In the genomic region with DNA sequence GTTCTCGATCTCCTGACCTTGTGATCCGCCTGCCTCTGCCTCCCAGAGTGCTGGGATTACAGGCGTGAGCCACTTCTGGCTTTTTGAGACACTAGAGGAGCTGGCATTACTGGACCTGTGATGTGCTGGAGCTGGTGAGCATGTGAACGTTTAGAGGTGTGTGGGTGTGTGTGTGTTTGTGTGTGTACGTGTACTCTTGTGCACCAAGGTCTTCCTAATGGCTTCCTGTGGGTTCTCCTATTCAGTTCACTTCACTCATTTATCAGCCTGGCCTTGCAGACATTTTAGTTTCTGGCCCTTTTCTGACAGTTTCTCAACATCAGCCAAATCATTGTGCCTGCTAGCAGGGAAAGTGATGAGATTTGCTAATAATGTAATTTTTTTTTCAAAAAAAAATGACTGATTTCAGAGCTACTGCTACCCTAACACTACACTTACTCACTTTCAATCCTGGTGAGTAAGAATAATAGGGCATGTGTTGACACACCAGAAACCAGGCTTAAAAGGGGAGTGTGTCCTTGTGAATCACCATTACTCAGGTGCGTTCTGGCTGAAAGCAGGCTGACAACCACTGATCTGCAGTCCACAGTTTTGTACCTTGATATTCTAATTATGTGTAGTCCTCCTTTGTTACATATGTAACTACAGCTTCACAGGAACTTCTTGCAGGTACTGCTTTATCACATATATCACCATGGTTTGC, we compare ENCODE assay signal across 11 cellular contexts. TPM values are rescaled to one million over a fixed set of nuclear protein-coding genes. Genes with fewer than 3 reads are reported as not detected.
DNase-seq lines count a peak whose midpoint lies in the region; ATAC-seq, FAIRE-seq and TF ChIP-seq lines count a peak whose summit lies in the region.
"Had no signal": no experiment of that assay in that cellular context is flagged by ENCODE, and none has a peak within 500 bp of the region (broad histone marks: within the 10 kb centered on the region; RNA-seq: fewer than 3 reads in every experiment).

No MANE protein-coding gene starts in this region.

- CTCF ChIA-PET in PC-9 (lab: Charles Lee) = no interaction called here

- no peaks in the 10 kb centered on the region for H3F3A ChIP-seq in PC-9 (ENCODE audit: insufficient read depth, low read depth)

- no peaks in the 10 kb centered on the region for H3K9me2 ChIP-seq in PC-9 (ENCODE audit: insufficient read depth)

- no peak overlapping the region for H3K4me3 ChIP-seq in PC-9
- no peak overlapping the region for H3K4me3 ChIP-seq in keratinocyte (ENCODE audit: control insufficient read depth in 2 of 3, extremely low read depth in 1 of 3, insufficient read depth in 2 of 3, low read depth in 1 of 3, low read length in 3 of 3)

- TF ChIP-seq CTCF in PC-9 (conservative IDR thresholded peaks at IDR 0.05) = no peak
- no peak for TF ChIP-seq CTCF in keratinocyte (optimal IDR thresholded peaks at IDR 0.05 in 1 of 3, IDR thresholded peaks at IDR 0.05 in 1 of 3, conservative IDR thresholded peaks at IDR 0.05 in 1 of 3; ENCODE audit: extremely low read depth in 1 of 3, insufficient read depth in 2 of 3, low read length in 3 of 3)
- TF ChIP-seq CTCF in nephron progenitor cell (IDR thresholded peaks at IDR 0.05) = no peak

- ATAC-seq in GM21717 (IDR thresholded peaks at IDR 0.05; ENCODE audit: unreplicated experiment) (peak; percentile 74), GM21526 (IDR thresholded peaks at IDR 0.05; ENCODE audit: low FRiP score, unreplicated experiment) (no peak), Right ventricle myocardium inferior (no peak)
- ATAC-seq: left lobe of liver had no signal

- H3K9me3 ChIP-seq in PC-9 (ENCODE audit: insufficient read depth, low read depth) (no peaks in the 10 kb centered on the region), keratinocyte (ENCODE audit: control insufficient read depth, low read depth, low read length) (no peaks in the 10 kb centered on the region)

- peak; percentile 98 for FAIRE-seq in keratinocyte (lab: Jason Lieb, UNC)

- no peaks in the 10 kb centered on the region for H3K9me1 ChIP-seq in keratinocyte (ENCODE audit: control insufficient read depth, extremely low read depth, insufficient read depth, low read length)

- BruUV-seq in PC-9 (replicated peaks; lab: Mats Ljungman, UMichigan) = no TSS peak

- no peaks in the 10 kb centered on the region for H3K27me3 ChIP-seq in PC-9 (ENCODE audit: insufficient read depth, low read depth)
- H3K27me3 ChIP-seq in keratinocyte (ENCODE audit: control insufficient read depth, extremely low read depth, insufficient read depth, low read length) = no peaks in the 10 kb centered on the region

- H3K27ac Mint-ChIP-seq in nephron progenitor cell = no peak overlapping the region

- H3K4me2 ChIP-seq in PC-9 (peak overlapping the region; percentile 34; the same call in 1 of the 2 replicates), keratinocyte (ENCODE audit: control insufficient read depth, extremely low read depth, insufficient read depth, low read depth, low read length) (peak overlapping the region; percentile 86)

- H3K79me2 ChIP-seq in PC-9 (ENCODE audit: low read depth) = no peaks in the 10 kb centered on the region
- no peaks in the 10 kb centered on the region for H3K79me2 ChIP-seq in keratinocyte (ENCODE audit: control insufficient read depth, insufficient read depth, low read length)

- peak overlapping the region; percentile 67 for H3K9ac ChIP-seq in keratinocyte (ENCODE audit: control insufficient read depth, extremely low read depth, insufficient read depth, low read length)

- H3K36me3 ChIP-seq in PC-9 (ENCODE audit: low read depth) = no peaks in the 10 kb centered on the region
- no peaks in the 10 kb centered on the region for H3K36me3 ChIP-seq in keratinocyte (ENCODE audit: control insufficient read depth in 2 of 2, extremely low read depth in 1 of 2, insufficient read depth in 2 of 2, low read length in 2 of 2)

- POLR2A ChIA-PET in PC-9 (lab: Charles Lee; ENCODE audit: unreplicated experiment) = no interaction called here

- H3K27ac ChIP-seq in PC-9 (peak overlapping the region; percentile 35; the same call in 1 of the 2 replicates), keratinocyte (ENCODE audit: control insufficient read depth, insufficient read depth, low read length) (peak overlapping the region; percentile 89)

- peak overlapping the region; percentile 67; the same call in 1 of the 2 replicates for H2AFZ ChIP-seq in PC-9
- peak overlapping the region; percentile 87 for H2AFZ ChIP-seq in keratinocyte (ENCODE audit: control insufficient read depth, low read length)

- H3K4me1 Mint-ChIP-seq in nephron progenitor cell = peaks cover 4% of the 10 kb centered on the region

- dilution Hi-C loops in keratinocyte (cut with MboI; ENCODE audit: extremely low pct_ligation_motif_present, low sequenced_read_pairs) = no loop called here

- H3K4me1 ChIP-seq in PC-9 (replicated peaks; ENCODE audit: insufficient read depth) (peaks cover 8% of the 10 kb centered on the region), keratinocyte (ENCODE audit: control insufficient read depth, extremely low read depth, insufficient read depth, low read length) (peaks cover 12% of the 10 kb centered on the region)

- peaks cover 21% of the 10 kb centered on the region for H3K36me3 Mint-ChIP-seq in nephron progenitor cell (ENCODE audit: low read depth)

- H4K20me1 ChIP-seq in PC-9 (ENCODE audit: insufficient read depth) (no peaks in the 10 kb centered on the region), keratinocyte (ENCODE audit: control insufficient read depth, extremely low read depth, insufficient read depth, low read length) (no peaks in the 10 kb centered on the region)

- H3K27me3 Mint-ChIP-seq in nephron progenitor cell (ENCODE audit: low read depth, poor library complexity) = no peaks in the 10 kb centered on the region

- H3K9me3 Mint-ChIP-seq in nephron progenitor cell = peaks cover 42% of the 10 kb centered on the region

- H3K4me3 Mint-ChIP-seq in nephron progenitor cell = no peak overlapping the region

- peak; percentile 18 for DNase-seq in GM04504 (ENCODE audit: low read depth)
- DNase-seq in PC-9 = peak in 1 of 2 experiments; percentile 76
- peak; percentile 56 for DNase-seq in keratinocyte (ENCODE audit: low read depth, low spot score)
- DNase-seq in Right ventricle myocardium inferior (ENCODE audit: missing footprints) = no peak
- no peak for DNase-seq in GM19238 (ENCODE audit: insufficient read length, low spot score)
- no peak for DNase-seq in nephron progenitor cell
- DNase-seq: cortex of kidney, GDM1 had no signal

- intact Hi-C loops in PC-9 (cut with micrococcal nuclease; ENCODE audit: unreplicated experiment) = no loop called here
- intact Hi-C loops in Right ventricle myocardium inferior (cut with DNase I) = no loop called here

RNA-seq across cellular contexts. Expression of a gene that starts 41.0 kb away (rescaled TPM):
- total RNA-seq in PC-9 (2021) (220 and 222 TPM in 2 replicates), Right ventricle myocardium inferior (115 TPM)
- polyA plus RNA-seq in keratinocyte = 230 to 340 TPM (median 232 TPM) in 3 replicates
- polyA plus RNA-seq in keratinocyte (2011; ENCODE audit: low read depth) = 221 TPM
- polyA plus RNA-seq in keratinocyte (2011; cell fraction: cytosol; rRNA removed) = 219 and 347 TPM in 2 replicates
- polyA plus RNA-seq in keratinocyte (2011; cell fraction: nucleus; rRNA removed) = 170 and 240 TPM in 2 replicates
- polyA plus RNA-seq in keratinocyte (2012; ENCODE audit: low replicate concordance) = 159 and 232 TPM in 2 replicates
- polyA minus RNA-seq in keratinocyte = 103 to 389 TPM (median 268 TPM) in 3 replicates
- polyA minus RNA-seq in keratinocyte (2011; cell fraction: cytosol; rRNA and poly(A)+ RNA removed) = 491 TPM
- polyA minus RNA-seq in keratinocyte (2011; cell fraction: nucleus; rRNA and poly(A)+ RNA removed) = 108 and 203 TPM in 2 replicates

Comparison
In these comparisons a context has a peak if more than half of its experiments do, and no peak if none do; other contexts are left out.
1. DNase-seq: peak in GM04504 (single experiment) and keratinocyte (single experiment); none in Right ventricle myocardium inferior (single experiment), GM19238 (single experiment) and nephron progenitor cell (single experiment).